ENCODE assay signal across 8 cellular contexts in the genomic region with DNA sequence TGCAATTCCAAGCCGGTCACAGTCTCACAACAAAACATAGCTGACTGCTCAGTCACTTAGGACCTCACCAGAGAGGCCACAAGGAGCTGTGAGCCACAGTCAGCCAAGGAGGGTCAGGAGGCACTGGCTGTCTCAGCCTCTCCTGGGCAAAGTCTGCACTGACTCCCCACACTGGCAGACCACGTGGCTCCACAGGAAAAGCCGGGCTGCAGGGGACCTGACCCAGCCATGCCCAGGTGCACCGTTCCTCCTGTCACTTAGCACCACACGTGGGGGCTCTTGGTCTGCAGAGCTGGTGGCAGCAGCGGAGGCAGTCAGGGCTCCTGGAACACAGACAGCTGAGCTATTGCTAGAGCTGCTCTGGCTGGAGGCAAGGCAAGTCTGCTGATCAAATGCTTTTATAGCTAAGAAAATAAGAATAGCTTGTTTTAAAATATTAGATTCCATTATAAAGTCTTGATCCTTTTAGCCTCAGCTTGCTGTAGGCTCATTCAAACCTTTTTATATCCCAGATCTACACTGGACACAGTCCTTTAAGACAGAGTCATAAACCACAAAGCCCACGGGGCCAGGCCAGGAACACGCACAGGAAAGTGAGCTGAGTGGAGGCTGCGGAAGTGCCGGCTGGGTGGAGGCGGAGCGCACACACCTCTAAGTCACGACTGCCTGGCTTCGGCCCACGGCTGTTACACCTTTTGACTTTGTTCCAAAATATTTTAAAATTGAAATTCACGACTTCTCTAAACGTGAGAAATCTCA.
DNase-seq lines count a peak whose midpoint lies in the region; ATAC-seq and TF ChIP-seq lines count a peak whose summit lies in the region.

No MANE protein-coding gene starts in this region.

- H3K4me2 ChIP-seq in OCI-LY1 (ENCODE audit: low read length), result peak overlapping the region; percentile 50

- DNase-seq in GM12865 (ENCODE audit: low read depth) (peak; percentile 15), retina (peak; percentile 60), anterior cingulate cortex (lab: John Stamatoyannopoulos, UW) (no peak), NCI-H2029 (lab: John Stamatoyannopoulos, UW) (no peak)

- H4K20me1 ChIP-seq in OCI-LY1 (ENCODE audit: insufficient read depth, low read length), result no peaks in the 10 kb centered on the region

- no peak overlapping the region for H2AFZ ChIP-seq in OCI-LY1 (ENCODE audit: low read length)

- peaks cover 84% of the 10 kb centered on the region for H3K4me1 ChIP-seq in OCI-LY1 (ENCODE audit: insufficient read depth, low read length, severe bottlenecking)
- H3K4me1 ChIP-seq in duodenal mucosa (ENCODE audit: control insufficient read depth in 1 of 2, insufficient read depth in 2 of 2, low read length in 2 of 2), result peaks cover 17 to 21% of the 10 kb centered on the region in 2 donors

- H3K27ac ChIP-seq in OCI-LY1 (ENCODE audit: low read depth, low read length, poor library complexity, severe bottlenecking) (peak overlapping the region; percentile 96), duodenal mucosa (ENCODE audit: low read depth, low read length) (no peak overlapping the region)

- no peaks in the 10 kb centered on the region for H3K79me2 ChIP-seq in OCI-LY1 (ENCODE audit: insufficient read depth, low read length)

- H3K9ac ChIP-seq in OCI-LY1 (ENCODE audit: low read length) (peak overlapping the region; percentile 63), duodenal mucosa (ENCODE audit: low read depth in 1 of 2, low read length in 2 of 2) (no peak overlapping the region)

- H3F3A ChIP-seq in OCI-LY1 (ENCODE audit: insufficient read depth, low read length), result no peaks in the 10 kb centered on the region

- no peak for TF ChIP-seq CTCF in GM12865 (IDR thresholded peaks at IDR 0.05; ENCODE audit: insufficient read depth, low read depth, low read length, missing control alignments)
- peak; percentile 49 for TF ChIP-seq CTCF in OCI-LY1 (IDR thresholded peaks at IDR 0.05; ENCODE audit: low read length)

- H3K27me3 ChIP-seq in OCI-LY1 (ENCODE audit: insufficient read depth, low read length), result no peaks in the 10 kb centered on the region
- H3K27me3 ChIP-seq in duodenal mucosa (ENCODE audit: control insufficient read depth in 1 of 2, insufficient read depth in 2 of 2, low read length in 2 of 2), result no peaks in the 10 kb centered on the region

- H3K9me2 ChIP-seq in OCI-LY1 (ENCODE audit: low read depth, low read length), result no peaks in the 10 kb centered on the region

- H3K36me3 ChIP-seq in OCI-LY1 (ENCODE audit: insufficient read depth, low read length) (no peaks in the 10 kb centered on the region), duodenal mucosa (ENCODE audit: control insufficient read depth in 1 of 2, insufficient read depth in 2 of 2, low read length in 2 of 2) (no peaks in the 10 kb centered on the region)

- no peaks in the 10 kb centered on the region for H3K9me3 ChIP-seq in OCI-LY1 (ENCODE audit: low read length)
- H3K9me3 ChIP-seq in duodenal mucosa (ENCODE audit: control insufficient read depth in 1 of 2, low read length in 2 of 2), result no peaks in the 10 kb centered on the region

- H3K4me3 ChIP-seq in GM12865 (ENCODE audit: low read depth, low read length) (no peak overlapping the region), OCI-LY1 (ENCODE audit: low read depth, low read length, poor library complexity, severe bottlenecking) (peak overlapping the region; percentile 28), duodenal mucosa (ENCODE audit: low read depth in 1 of 2, low read length in 2 of 2) (peak overlapping the region; percentile 21 to 32)

- no peak for ATAC-seq in GM18867 (IDR thresholded peaks at IDR 0.05; ENCODE audit: unreplicated experiment)
- ATAC-seq in HG02970 (IDR thresholded peaks at IDR 0.05; ENCODE audit: low FRiP score, unreplicated experiment), result no peak

Comparison
In these comparisons a context has a peak if more than half of its experiments do, and no peak if none do; other contexts are left out.
1. DNase-seq: peak in GM12865 (single experiment) and retina (single experiment); none in anterior cingulate cortex (0 of 58) and NCI-H2029 (single experiment).